32 cellular contexts compared by ENCODE assay signal in genomic region chr1:19322481-19322880, GRCh38.
"Had no signal": no experiment of that assay in that cellular context is flagged by ENCODE, and none has a peak within 500 bp of the region (broad histone marks: within the 10 kb centered on the region; RNA-seq: fewer than 3 reads in every experiment).

No MANE protein-coding gene starts in this region.

- H3K4me3 ChIP-seq: esophagus squamous epithelium, heart right ventricle, left ventricle myocardium inferior, pancreas, prostate gland, sigmoid colon, smooth muscle cell, suprapubic skin, tibial artery, upper lobe of right lung had no signal

- DNase-seq: activated CD4-positive, alpha-beta T cell treated with anti-CD3 and anti-CD28 coated beads for 48 hours; activated CD4-positive, alpha-beta T cell treated with anti-CD3 and anti-CD28 coated beads, Interleukin-2, amount 50 U/mL, for 48 hours; activated CD8-positive, alpha-beta memory T cell treated with anti-CD3 and anti-CD28 coated beads for 24 hours; activated T-cell treated with anti-CD3 and anti-CD28 coated beads, Interleukin-2, amount 50 U/mL, for 4 hours; anterior cingulate cortex; effector CD8-positive, alpha-beta T cell; esophagus squamous epithelium; foreskin melanocyte; heart right ventricle; left ventricle myocardium inferior; mammary epithelial cell; naive B cell; nephron progenitor cell; nucleus accumbens; retina; sigmoid colon; stimulated activated CD4-positive, alpha-beta T cell treated with anti-CD3 and anti-CD28 coated beads, Interleukin-1b, Interleukin-23, amount 100 ng/mL, for 48 hours; stimulated activated naive CD4-positive, alpha-beta T cell; T-helper 9 cell; upper lobe of right lung; WERI-Rb-1 had no signal

- H3K27ac ChIP-seq: epithelial cell of prostate, esophagus squamous epithelium, heart right ventricle, left ventricle myocardium inferior, pancreas, prostate gland, sigmoid colon, suprapubic skin, tibial artery, upper lobe of right lung, WERI-Rb-1 had no signal

- H3K27me3 ChIP-seq: esophagus squamous epithelium, heart right ventricle, pancreas, sigmoid colon, suprapubic skin, tibial artery, upper lobe of right lung had no signal

- H3K27me3 Mint-ChIP-seq: activated naive CD8-positive, alpha-beta T cell; central memory CD8-positive, alpha-beta T cell; naive B cell had no signal

- H3K4me2 ChIP-seq: smooth muscle cell had no signal

- H3K4me1 ChIP-seq: esophagus squamous epithelium, left ventricle myocardium inferior, pancreas, prostate gland, sigmoid colon, suprapubic skin, tibial artery, upper lobe of right lung had no signal

- H3K9me3 Mint-ChIP-seq: activated T-cell treated with anti-CD3 and anti-CD28 coated beads, Interleukin-2, amount 50 U/mL, for 4 hours; activated T-helper 2 cell treated with anti-CD3 and anti-CD28 coated beads, Interferon-gamma antibody, Interleukin-2, Interleukin-4, amounts not matched to agents 10 μg/mL and 5 μg/mL and 100 μg/mL, durations not matched to agents 14 hours and 24 hours and 36 hours; central memory CD8-positive, alpha-beta T cell; mesothelial cell of epicardium; naive B cell; nephron progenitor cell had no signal

- H3K4me3 Mint-ChIP-seq: activated naive CD8-positive, alpha-beta T cell; activated T-cell treated with anti-CD3 and anti-CD28 coated beads, Interleukin-2, amount 50 U/mL, for 4 hours; central memory CD8-positive, alpha-beta T cell; mesothelial cell of epicardium; nephron progenitor cell had no signal

- H3K9me3 ChIP-seq: esophagus squamous epithelium, heart right ventricle, left ventricle myocardium inferior, pancreas, prostate gland, sigmoid colon, suprapubic skin, tibial artery, upper lobe of right lung had no signal

- H3K4me1 Mint-ChIP-seq: mesothelial cell of epicardium had no signal

- H3K27ac Mint-ChIP-seq: activated naive CD8-positive, alpha-beta T cell; activated T-helper 2 cell treated with anti-CD3 and anti-CD28 coated beads, Interferon-gamma antibody, Interleukin-2, Interleukin-4, amounts not matched to agents 10 μg/mL and 5 μg/mL and 100 μg/mL, durations not matched to agents 14 hours and 24 hours and 36 hours had no signal

- ATAC-seq: activated CD4-positive, CD25-positive, alpha-beta regulatory T cell treated with anti-CD3 and anti-CD28 coated beads, Interleukin-2, amount 50 U/mL, for 24 hours; activated T-cell treated with anti-CD3 and anti-CD28 coated beads, Interleukin-2, amount 50 U/mL, for 4 hours; heart right ventricle; pancreas; upper lobe of right lung had no signal
